1 cellular context compared by ENCODE assay signal in genomic region chr19:14432817-14433453, GRCh38.
A peak's percentile ranks its signal among the peaks of the same experiment; 100 is the strongest.
TF ChIP-seq lines count a peak whose summit lies in the region.

Gene PKN1, plus strand, starts transcription at chr19:14433306. Its CDS starts 216 bp downstream, at chr19:14433522.

TF ChIP-seq in HepG2, 621 proteins besides CTCF, POLR2A, EP300 and RAD21 (continued from another document and continues in another):
- TF ChIP-seq ARID3A (IDR thresholded peaks at IDR 0.05; ENCODE audit: low read depth, low read length) (no peak), CHD4 (IDR thresholded peaks at IDR 0.05; ENCODE audit: borderline replicate concordance, low read length) (peak; percentile 5; the same call in 1 of the 2 replicates), XRCC5 (optimal IDR thresholded peaks at IDR 0.05; ENCODE audit: low read length) (no peak), ZNF781 (CRISPR knock-in tag; IDR thresholded peaks at IDR 0.05; ENCODE audit: borderline replicate concordance, not compliant biosample characterization) (no peak), MIER2 (CRISPR knock-in tag; IDR thresholded peaks at IDR 0.05) (no peak), KDM4B (CRISPR knock-in tag; IDR thresholded peaks at IDR 0.05) (no peak), ZXDC (CRISPR knock-in tag; IDR thresholded peaks at IDR 0.05) (no peak), ZNF703 (CRISPR knock-in tag; IDR thresholded peaks at IDR 0.05; ENCODE audit: borderline replicate concordance) (no peak), NFRKB (IDR thresholded peaks at IDR 0.05) (no peak), SRSF9 (IDR thresholded peaks at IDR 0.05; ENCODE audit: borderline replicate concordance, insufficient read depth, low read depth, low read length, poor library complexity, severe bottlenecking) (no peak), ZNF761 (CRISPR knock-in tag; conservative IDR thresholded peaks at IDR 0.05) (no peak), THAP7 (CRISPR knock-in tag; IDR thresholded peaks at IDR 0.05) (no peak), HMGXB3 (CRISPR knock-in tag; IDR thresholded peaks at IDR 0.05; ENCODE audit: borderline replicate concordance) (no peak), FOXA1 (IDR thresholded peaks at IDR 0.05) (no peak), FOXA1 (CRISPR knock-in tag; IDR thresholded peaks at IDR 0.05) (no peak), MAFF (IDR thresholded peaks at IDR 0.05; ENCODE audit: low read depth, low read length) (no peak), TBL1XR1 (IDR thresholded peaks at IDR 0.05; ENCODE audit: borderline replicate concordance, low read length, partially characterized antibody) (no peak), SMAD9 (CRISPR knock-in tag; IDR thresholded peaks at IDR 0.05) (no peak), ZNF574 (CRISPR knock-in tag; IDR thresholded peaks at IDR 0.05) (no peak), KDM6A (CRISPR knock-in tag; IDR thresholded peaks at IDR 0.05; ENCODE audit: low read depth) (no peak), DMAP1 (CRISPR knock-in tag; IDR thresholded peaks at IDR 0.05) (0 out of 2 replicates have a peak, but pooled peaks have one; percentile 24), JUND (CRISPR knock-in tag; IDR thresholded peaks at IDR 0.05) (no peak), HOXA9 (CRISPR knock-in tag; IDR thresholded peaks at IDR 0.05; ENCODE audit: borderline replicate concordance) (no peak), GABPA (IDR thresholded peaks at IDR 0.05; ENCODE audit: low read depth, low read length) (no peak), GABPA (CRISPR knock-in tag; IDR thresholded peaks at IDR 0.05; ENCODE audit: low read depth) (no peak), MXD3 (CRISPR knock-in tag; IDR thresholded peaks at IDR 0.05) (no peak; the same call in 1 of the 2 replicates), RNF2 (conservative IDR thresholded peaks at IDR 0.05; ENCODE audit: low read depth) (no peak), FOSL2 (CRISPR knock-in tag; IDR thresholded peaks at IDR 0.05) (0 out of 2 replicates have a peak, but pooled peaks have one; percentile 5), ZNF124 (CRISPR knock-in tag; IDR thresholded peaks at IDR 0.05) (no peak), TRIM22 (IDR thresholded peaks at IDR 0.05) (no peak), GABPB1 (CRISPR knock-in tag; IDR thresholded peaks at IDR 0.05) (peak; percentile 45; the same call in 1 of the 2 replicates), JUNB (CRISPR knock-in tag; IDR thresholded peaks at IDR 0.05; ENCODE audit: borderline replicate concordance) (no peak), ZMYM2 (CRISPR knock-in tag; IDR thresholded peaks at IDR 0.05) (0 out of 2 replicates have a peak, but pooled peaks have one; percentile 8), KAT2B (IDR thresholded peaks at IDR 0.05; ENCODE audit: borderline replicate concordance, low read depth, low read length) (no peak), FUBP1 (CRISPR knock-in tag; IDR thresholded peaks at IDR 0.05; ENCODE audit: borderline replicate concordance) (no peak), DR1 (CRISPR knock-in tag; IDR thresholded peaks at IDR 0.05) (no peak), EZH2 (conservative IDR thresholded peaks at IDR 0.05; ENCODE audit: low read depth, low read length) (no peak), WIZ (CRISPR knock-in tag; IDR thresholded peaks at IDR 0.05) (no peak), SALL2 (CRISPR knock-in tag; IDR thresholded peaks at IDR 0.05) (no peak), ZNF24 (IDR thresholded peaks at IDR 0.05) (no peak), BATF2 (CRISPR knock-in tag; IDR thresholded peaks at IDR 0.05) (no peak), ZBTB33 (CRISPR knock-in tag; IDR thresholded peaks at IDR 0.05) (peak; percentile 89), KAT7 (CRISPR knock-in tag; IDR thresholded peaks at IDR 0.05; ENCODE audit: borderline replicate concordance) (no peak), SYNCRIP (IDR thresholded peaks at IDR 0.05; ENCODE audit: insufficient read depth, low read depth, low read length) (no peak), PLSCR1 (CRISPR knock-in tag; IDR thresholded peaks at IDR 0.05; ENCODE audit: borderline replicate concordance) (no peak)
